1 cellular context compared by ENCODE assay signal in genomic region chr9:588952-589351, GRCh38.
TF ChIP-seq lines count a peak whose summit lies in the region.

No MANE protein-coding gene starts in this region.

TF ChIP-seq in endothelial cell of umbilical vein, 7 proteins besides CTCF, POLR2A, EP300 and RAD21 (continued from another document):
- TF ChIP-seq MAX (IDR thresholded peaks at IDR 0.05; ENCODE audit: insufficient read depth, insufficient read length), result no peak
- TF ChIP-seq FOS (IDR thresholded peaks at IDR 0.05; ENCODE audit: borderline replicate concordance, insufficient read depth, low read length), result no peak
